In the genomic region with DNA sequence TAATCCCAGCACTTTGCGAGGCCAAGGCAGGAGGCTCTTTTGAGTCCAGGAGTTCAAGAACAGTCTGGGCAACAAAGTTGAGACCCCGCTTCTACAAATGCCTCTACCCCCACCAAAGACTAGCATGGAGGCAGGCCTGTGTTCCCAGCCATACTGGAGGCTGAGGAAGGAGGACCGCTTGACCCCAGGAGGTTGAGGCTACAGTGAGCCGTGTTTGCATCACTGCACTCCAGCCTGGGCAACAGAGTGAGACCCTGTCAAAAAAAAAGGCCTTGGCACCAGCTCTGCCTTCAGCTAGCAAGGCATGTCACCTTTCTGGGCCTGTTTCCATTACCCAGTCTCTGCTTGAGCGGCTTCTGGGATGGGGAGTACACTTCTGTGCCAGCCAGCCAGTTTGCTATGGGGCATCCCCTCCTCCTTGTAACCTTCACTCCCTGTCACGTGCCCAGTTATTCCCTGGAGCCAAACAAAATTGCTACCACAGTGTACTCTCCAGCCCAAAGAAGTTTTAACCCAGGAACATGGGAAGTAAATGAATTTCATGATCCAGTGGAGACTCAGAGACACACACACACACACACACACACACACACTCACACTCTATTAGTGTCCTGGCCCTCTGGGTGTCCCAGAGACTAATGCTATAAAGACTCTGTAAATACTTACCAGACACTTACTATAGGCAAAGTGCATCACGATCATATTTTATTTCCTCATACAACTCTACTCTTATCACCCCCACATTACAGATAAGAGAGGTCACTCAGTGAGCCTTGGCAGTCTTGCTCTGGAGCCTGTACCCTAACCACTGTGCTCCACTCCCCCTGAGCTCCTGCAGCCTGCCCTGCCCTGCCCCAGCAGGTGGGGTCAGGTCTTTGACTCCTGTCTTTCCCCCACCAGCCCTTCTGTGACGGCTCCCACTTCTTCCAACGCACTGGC, we compare ENCODE assay signal across 7 cellular contexts. TPM values are rescaled to one million over a fixed set of nuclear protein-coding genes. Genes with fewer than 3 reads are reported as not detected.
A peak's percentile ranks its signal among the peaks of the same experiment; 100 is the strongest.
DNase-seq lines count a peak whose midpoint lies in the region; ATAC-seq and TF ChIP-seq lines count a peak whose summit lies in the region.

No MANE protein-coding gene starts in this region.

- 60% methylated on average over 9 of the region's 9 CpGs for WGBS in heart right ventricle, 2 donors
- 40 to 77% methylated on average over 9 of the region's 9 CpGs for WGBS in sigmoid colon, 2 donors

- TF ChIP-seq EP300 in sigmoid colon (IDR thresholded peaks at IDR 0.05): no peak

- H3K36me3 ChIP-seq in HEK293 (ENCODE audit: control insufficient read depth in 2 of 2, insufficient read depth in 1 of 2, low read length in 2 of 2): peaks cover 21 to 61% of the 10 kb centered on the region in 2 experiments
- H3K36me3 ChIP-seq in heart right ventricle: peaks cover 0 to 59% (median 6%) of the 10 kb centered on the region in 9 donors
- peaks cover 0 to 30% (median 6%) of the 10 kb centered on the region in 4 donors for H3K36me3 ChIP-seq in sigmoid colon

- CTCF ChIA-PET in HEK293 (lab: Yijun Ruan, JAX): interaction anchor here (1.1 to 3.1 kb wide), 4 partner anchors 13 to 511 kb away, joined by 3 to 17 read pairs (median 6); no protein-coding TSS in a partner anchor
- CTCF ChIA-PET in HEK293T (lab: Yijun Ruan, JAX): no interaction called here

- no peak for TF ChIP-seq POLR2A in sigmoid colon (IDR thresholded peaks at IDR 0.05)

- H3K4me3 ChIP-seq in HEK293 (ENCODE audit: low read depth, low read length): no peak overlapping the region
- H3K4me3 ChIP-seq in heart right ventricle: no peak overlapping the region
- no peak overlapping the region for H3K4me3 ChIP-seq in sigmoid colon

- H3K9me3 ChIP-seq in HEK293 (ENCODE audit: control insufficient read depth, insufficient read depth, low read depth, low read length): no peaks in the 10 kb centered on the region
- H3K9me3 ChIP-seq in heart right ventricle: no peaks in the 10 kb centered on the region
- H3K9me3 ChIP-seq in sigmoid colon: no peaks in the 10 kb centered on the region

- H3K27me3 ChIP-seq in heart right ventricle: no peaks in the 10 kb centered on the region
- H3K27me3 ChIP-seq in sigmoid colon: no peaks in the 10 kb centered on the region

- DNase-seq in heart right ventricle: no peak
- DNase-seq in sigmoid colon: no peak
- DNase-seq in HEK293T (ENCODE audit: extremely low spot score): no peak

- ATAC-seq in heart right ventricle (peak in 4 of 8 donors; percentile 19 to 47 (median 28)), HG03571 (IDR thresholded peaks at IDR 0.05; ENCODE audit: unreplicated experiment) (no peak), HG03457 (IDR thresholded peaks at IDR 0.05; ENCODE audit: unreplicated experiment) (no peak)

- POLR2A ChIA-PET in HEK293 (lab: Yijun Ruan, JAX) (interaction anchor here (0.5 to 0.7 kb wide), 2 partner anchors 13 to 268 kb away, joined by 3 read pairs; no protein-coding TSS in a partner anchor), HEK293T (lab: Yijun Ruan, JAX) (interaction anchor here (2.7 to 3.5 kb wide), 2 partner anchors 17 to 55 kb away, joined by 10 to 19 read pairs; no protein-coding TSS in a partner anchor)

- H3K27ac ChIP-seq in HEK293 (ENCODE audit: extremely low read depth, low read depth, low read length) (no peak overlapping the region; the same call in 1 of the 2 replicates), VCaP (peak overlapping the region; percentile 91), heart right ventricle (peak overlapping the region in 9 of 10 donors; percentile 79 to 97 (median 93)), sigmoid colon (peak overlapping the region; percentile 87 to 94 (median 90))

- no peak for TF ChIP-seq CTCF in HEK293 (tag by site-specific recombination; IDR thresholded peaks at IDR 0.05)
- no peak for TF ChIP-seq CTCF in VCaP (conservative IDR thresholded peaks at IDR 0.05)
- TF ChIP-seq CTCF in heart right ventricle (IDR thresholded peaks at IDR 0.05): no peak
- no peak for TF ChIP-seq CTCF in sigmoid colon (IDR thresholded peaks at IDR 0.05)

- intact Hi-C loops in heart right ventricle (cut with DNase I) (loop anchor here in 5 of 10 donors (2.0 to 10.0 kb wide), 5 partner anchors 35 to 178 kb away; no protein-coding TSS in a partner anchor), sigmoid colon (cut with DNase I) (loop anchor here (5.0 kb wide), 1 partner anchor 40 kb away; no protein-coding TSS in a partner anchor)

- H3K4me1 ChIP-seq in HEK293 (ENCODE audit: control insufficient read depth, insufficient read depth, low read length) (peaks cover 5% of the 10 kb centered on the region), heart right ventricle (peaks cover 17 to 74% (median 55%) of the 10 kb centered on the region in 9 donors), sigmoid colon (peaks cover 2 to 45% (median 39%) of the 10 kb centered on the region in 4 donors)

TF ChIP-seq in HEK293, 187 proteins besides CTCF, POLR2A, EP300 and RAD21 (continues in another document):
- TF ChIP-seq, protein P1, sequence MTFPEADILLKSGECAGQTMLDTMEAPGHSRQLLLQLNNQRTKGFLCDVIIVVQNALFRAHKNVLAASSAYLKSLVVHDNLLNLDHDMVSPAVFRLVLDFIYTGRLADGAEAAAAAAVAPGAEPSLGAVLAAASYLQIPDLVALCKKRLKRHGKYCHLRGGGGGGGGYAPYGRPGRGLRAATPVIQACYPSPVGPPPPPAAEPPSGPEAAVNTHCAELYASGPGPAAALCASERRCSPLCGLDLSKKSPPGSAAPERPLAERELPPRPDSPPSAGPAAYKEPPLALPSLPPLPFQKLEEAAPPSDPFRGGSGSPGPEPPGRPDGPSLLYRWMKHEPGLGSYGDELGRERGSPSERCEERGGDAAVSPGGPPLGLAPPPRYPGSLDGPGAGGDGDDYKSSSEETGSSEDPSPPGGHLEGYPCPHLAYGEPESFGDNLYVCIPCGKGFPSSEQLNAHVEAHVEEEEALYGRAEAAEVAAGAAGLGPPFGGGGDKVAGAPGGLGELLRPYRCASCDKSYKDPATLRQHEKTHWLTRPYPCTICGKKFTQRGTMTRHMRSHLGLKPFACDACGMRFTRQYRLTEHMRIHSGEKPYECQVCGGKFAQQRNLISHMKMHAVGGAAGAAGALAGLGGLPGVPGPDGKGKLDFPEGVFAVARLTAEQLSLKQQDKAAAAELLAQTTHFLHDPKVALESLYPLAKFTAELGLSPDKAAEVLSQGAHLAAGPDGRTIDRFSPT (tag by site-specific recombination; IDR thresholded peaks at IDR 0.05): no peak

TF ChIP-seq in HEK293T, 16 proteins besides CTCF, POLR2A, EP300 and RAD21:
- TF ChIP-seq BHLHE40 (IDR thresholded peaks at IDR 0.05; ENCODE audit: borderline replicate concordance) (no peak), NFRKB (IDR thresholded peaks at IDR 0.05) (no peak), L3MBTL2 (conservative IDR thresholded peaks at IDR 0.05) (no peak), ELF4 (IDR thresholded peaks at IDR 0.05) (no peak), LEF1 (IDR thresholded peaks at IDR 0.05; ENCODE audit: borderline replicate concordance) (no peak), FOXK2 (IDR thresholded peaks at IDR 0.05) (no peak), SUZ12 (IDR thresholded peaks at IDR 0.05) (no peak), FOXA1 (IDR thresholded peaks at IDR 0.05) (no peak), FOXM1 (IDR thresholded peaks at IDR 0.05; ENCODE audit: borderline replicate concordance) (no peak), CTBP1 (IDR thresholded peaks at IDR 0.05; ENCODE audit: borderline replicate concordance) (no peak), ZNF384 (IDR thresholded peaks at IDR 0.05) (no peak), TARDBP (IDR thresholded peaks at IDR 0.05) (no peak), ARNT (IDR thresholded peaks at IDR 0.05) (no peak)
- TF ChIP-seq, protein P2, sequence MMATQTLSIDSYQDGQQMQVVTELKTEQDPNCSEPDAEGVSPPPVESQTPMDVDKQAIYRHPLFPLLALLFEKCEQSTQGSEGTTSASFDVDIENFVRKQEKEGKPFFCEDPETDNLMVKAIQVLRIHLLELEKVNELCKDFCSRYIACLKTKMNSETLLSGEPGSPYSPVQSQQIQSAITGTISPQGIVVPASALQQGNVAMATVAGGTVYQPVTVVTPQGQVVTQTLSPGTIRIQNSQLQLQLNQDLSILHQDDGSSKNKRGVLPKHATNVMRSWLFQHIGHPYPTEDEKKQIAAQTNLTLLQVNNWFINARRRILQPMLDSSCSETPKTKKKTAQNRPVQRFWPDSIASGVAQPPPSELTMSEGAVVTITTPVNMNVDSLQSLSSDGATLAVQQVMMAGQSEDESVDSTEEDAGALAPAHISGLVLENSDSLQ (IDR thresholded peaks at IDR 0.05): no peak

RNA-seq across cellular contexts. Expression of a gene that starts 2.5 kb away (rescaled TPM):
- 10 to 100 TPM; 58.1 to 84.1 (median 69.4) TPM for total RNA-seq in heart right ventricle
- 10 to 100 TPM; 50.5 to 83.6 TPM for polyA plus RNA-seq in heart right ventricle
- total RNA-seq in sigmoid colon: 10 to 100 TPM in 3 of 4 donors, 1 to 10 TPM in 1; 9.2 to 19.3 (median 14.6) TPM
- 100 to 1,000 TPM; 104 to 115 (median 108) TPM for polyA plus RNA-seq in sigmoid colon

RNA-seq across cellular contexts. Expression of a gene that starts 15.5 kb away (rescaled TPM):
- total RNA-seq in heart right ventricle: 10 to 100 TPM; 15.8 to 30.0 (median 22.8) TPM
- 10 to 100 TPM; 23.8 to 51.6 TPM for polyA plus RNA-seq in heart right ventricle
- total RNA-seq in sigmoid colon: 1 to 10 TPM; 4.3 to 8.9 (median 5.6) TPM
- 10 to 100 TPM; 19.6 to 32.6 (median 22.8) TPM for polyA plus RNA-seq in sigmoid colon

RNA-seq across cellular contexts. Expression of a gene that starts 19.9 kb away (rescaled TPM):
- total RNA-seq in heart right ventricle: 100 to 1,000 TPM; 148 to 220 (median 162) TPM
- polyA plus RNA-seq in heart right ventricle: 100 to 1,000 TPM; 359 to 379 TPM
- total RNA-seq in sigmoid colon: 100 to 1,000 TPM; 135 to 198 (median 153) TPM
- 100 to 1,000 TPM; 246 to 280 (median 258) TPM for polyA plus RNA-seq in sigmoid colon

RNA-seq across cellular contexts. Expression of a gene that starts 27.6 kb away (rescaled TPM):
- total RNA-seq in heart right ventricle (100 to 1,000 TPM in 1 of 10 donors, 10 to 100 TPM in 9; 56.3 to 100 (median 67.5) TPM), sigmoid colon (10 to 100 TPM; 48.9 to 90.3 (median 69.9) TPM)
- polyA plus RNA-seq in heart right ventricle (100 to 1,000 TPM in 1 of 2 donors, 10 to 100 TPM in 1; 17.3 to 104 TPM), sigmoid colon (10 to 100 TPM; 15.3 to 86.5 (median 16.2) TPM)

RNA-seq across cellular contexts. Expression of a gene that starts 57.9 kb away (rescaled TPM):
- 1 to 10 TPM in 2 of 10 donors, under 1 TPM in 8; 0.25 to 1.3 (median 0.64) TPM for total RNA-seq in heart right ventricle
- 1 to 10 TPM in 1 of 2 donors, under 1 TPM in 1; 0.66 to 2.2 TPM for polyA plus RNA-seq in heart right ventricle
- 1 to 10 TPM in 2 of 4 donors, under 1 TPM in 2; 0.36 to 2.8 (median 1.3) TPM for total RNA-seq in sigmoid colon
- 1 to 10 TPM in 1 of 3 donors, not detected in 2; 2.4 TPM for polyA plus RNA-seq in sigmoid colon
